In genomic region chr10:89022734-89023133, GRCh38 we compare ENCODE assay signal across 13 cellular contexts.
"Had no signal": no experiment of that assay in that cellular context is flagged by ENCODE, and none has a peak within 500 bp of the region (broad histone marks: within the 10 kb centered on the region; RNA-seq: fewer than 3 reads in every experiment).

No MANE protein-coding gene starts in this region.

- H3K27ac ChIP-seq: neural progenitor cell, ovary had no signal

- H3K9me3 Mint-ChIP-seq: neural progenitor cell had no signal

- H3K9ac ChIP-seq: neural progenitor cell had no signal

- H3K27ac Mint-ChIP-seq: activated naive CD4-positive, alpha-beta T cell treated with anti-CD3 and anti-CD28 coated beads for 36 hours; activated naive CD8-positive, alpha-beta T cell treated with anti-CD3 and anti-CD28 coated beads, Interleukin-2, amount 50 U/mL, for 24 hours; activated T-helper 2 cell treated with anti-CD3 and anti-CD28 coated beads, Interferon-gamma antibody, Interleukin-2, Interleukin-4, amounts not matched to agents 10 μg/mL and 5 μg/mL and 100 μg/mL, durations not matched to agents 14 hours and 24 hours and 36 hours; neural progenitor cell had no signal

- H3K36me3 ChIP-seq: neural progenitor cell, ovary had no signal

- H3K27me3 ChIP-seq: neural progenitor cell, ovary had no signal

- H3K4me2 ChIP-seq: neural progenitor cell had no signal

- H3K27me3 Mint-ChIP-seq: activated naive CD8-positive, alpha-beta T cell treated with anti-CD3 and anti-CD28 coated beads, Interleukin-2, amount 50 U/mL, for 24 hours had no signal

- H3K4me3 Mint-ChIP-seq: activated naive CD4-positive, alpha-beta T cell treated with anti-CD3 and anti-CD28 coated beads for 36 hours; activated naive CD8-positive, alpha-beta T cell treated with anti-CD3 and anti-CD28 coated beads, Interleukin-2, amount 50 U/mL, for 24 hours; neural progenitor cell had no signal

- ATAC-seq: activated CD4-positive, CD25-positive, alpha-beta regulatory T cell treated with anti-CD3 and anti-CD28 coated beads, Interleukin-2, amount 50 U/mL, for 24 hours; activated naive CD8-positive, alpha-beta T cell treated with anti-CD3 and anti-CD28 coated beads, Interleukin-2, amount 50 U/mL, for 24 hours had no signal

- H3K4me1 Mint-ChIP-seq: neural progenitor cell had no signal

- DNase-seq: activated naive CD4-positive, alpha-beta T cell treated with anti-CD3 and anti-CD28 coated beads for 36 hours; activated naive CD8-positive, alpha-beta T cell treated with anti-CD3 and anti-CD28 coated beads, Interleukin-2, amount 50 U/mL, for 24 hours; activated T-cell treated with anti-CD3 and anti-CD28 coated beads for 4 hours; aorta; dermis blood vessel endothelial cell; hypothalamus; ovary; stimulated activated CD4-positive, alpha-beta T cell treated with anti-CD3 and anti-CD28 coated beads, Interleukin-12 subunit alpha, Interleukin-12 subunit beta, amount 100 ng/mL, for 4 hours; stimulated activated CD4-positive, alpha-beta T cell treated with anti-CD3 and anti-CD28 coated beads, Interleukin-2, amount 100 ng/mL, for 24 hours; T-helper 9 cell had no signal

- H3K4me3 ChIP-seq: neural progenitor cell, ovary had no signal

- H2AFZ ChIP-seq: neural progenitor cell had no signal
